In genomic region chr1:226350504-226350865, GRCh38 we compare ENCODE assay signal across 1 cellular context.
TF ChIP-seq lines count a peak whose summit lies in the region.

No MANE protein-coding gene starts in this region.

TF ChIP-seq in GM12878, 131 proteins besides CTCF, POLR2A, EP300 and RAD21 (continued from another document):
- TF ChIP-seq IRF5 (IDR thresholded peaks at IDR 0.05; ENCODE audit: borderline replicate concordance) = no peak
- no peak for TF ChIP-seq KLF5 (IDR thresholded peaks at IDR 0.05; ENCODE audit: partially characterized antibody)
- TF ChIP-seq ZNF207 (IDR thresholded peaks at IDR 0.05; ENCODE audit: borderline replicate concordance) = no peak
- no peak for TF ChIP-seq HDAC2 (IDR thresholded peaks at IDR 0.05)
- no peak for TF ChIP-seq BHLHE40 (IDR thresholded peaks at IDR 0.05; ENCODE audit: borderline replicate concordance in 1 of 2, low read depth in 2 of 2, low read length in 1 of 2)
- no peak for TF ChIP-seq MXI1 (IDR thresholded peaks at IDR 0.05; ENCODE audit: low read depth, low read length)
- TF ChIP-seq, protein P1, sequence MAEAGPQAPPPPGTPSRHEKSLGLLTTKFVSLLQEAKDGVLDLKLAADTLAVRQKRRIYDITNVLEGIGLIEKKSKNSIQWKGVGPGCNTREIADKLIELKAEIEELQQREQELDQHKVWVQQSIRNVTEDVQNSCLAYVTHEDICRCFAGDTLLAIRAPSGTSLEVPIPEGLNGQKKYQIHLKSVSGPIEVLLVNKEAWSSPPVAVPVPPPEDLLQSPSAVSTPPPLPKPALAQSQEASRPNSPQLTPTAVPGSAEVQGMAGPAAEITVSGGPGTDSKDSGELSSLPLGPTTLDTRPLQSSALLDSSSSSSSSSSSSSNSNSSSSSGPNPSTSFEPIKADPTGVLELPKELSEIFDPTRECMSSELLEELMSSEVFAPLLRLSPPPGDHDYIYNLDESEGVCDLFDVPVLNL (IDR thresholded peaks at IDR 0.05; ENCODE audit: low read depth, low read length) = no peak
- no peak for TF ChIP-seq GATAD2B (conservative IDR thresholded peaks at IDR 0.05; ENCODE audit: low read depth)
- no peak for TF ChIP-seq HDAC6 (IDR thresholded peaks at IDR 0.05; ENCODE audit: unreplicated experiment)
- TF ChIP-seq CREB1 (IDR thresholded peaks at IDR 0.05; ENCODE audit: low read depth) = no peak
- TF ChIP-seq DPF2 (IDR thresholded peaks at IDR 0.05) = no peak
- TF ChIP-seq RUNX3 (IDR thresholded peaks at IDR 0.05; ENCODE audit: low read length) = no peak
